1 cellular context compared by ENCODE assay signal in genomic region chr1:150578278-150579109, GRCh38.
TF ChIP-seq lines count a peak whose summit lies in the region.

No MANE protein-coding gene starts in this region.

TF ChIP-seq in H1, 55 proteins besides CTCF, POLR2A, EP300 and RAD21:
- TF ChIP-seq SP1 (IDR thresholded peaks at IDR 0.05; ENCODE audit: low read depth, low read length), result no peak
- TF ChIP-seq ZNF274 (IDR thresholded peaks at IDR 0.05; ENCODE audit: borderline replicate concordance, extremely low read depth, low read length), result no peak
- no peak for TF ChIP-seq CEBPB (IDR thresholded peaks at IDR 0.05; ENCODE audit: low read depth, low read length)
- TF ChIP-seq CTBP2 (IDR thresholded peaks at IDR 0.05; ENCODE audit: borderline replicate concordance, insufficient read depth, insufficient read length, low read length), result no peak
- peak; percentile 61 for TF ChIP-seq TAF7 (optimal IDR thresholded peaks at IDR 0.05; ENCODE audit: borderline replicate concordance, low read depth, low read length)
- no peak for TF ChIP-seq HDAC2 (IDR thresholded peaks at IDR 0.05; ENCODE audit: borderline replicate concordance in 1 of 2, low read depth in 2 of 2, low read length in 2 of 2)
- TF ChIP-seq SRF (IDR thresholded peaks at IDR 0.05; ENCODE audit: low read depth, low read length), result 0 out of 2 replicates have a peak, but pooled peaks have one; percentile 4
- TF ChIP-seq SP4 (IDR thresholded peaks at IDR 0.05; ENCODE audit: low read length), result no peak
- 0 out of 2 replicates have a peak, but pooled peaks have one; percentile 66 for TF ChIP-seq RBBP5 (IDR thresholded peaks at IDR 0.05; ENCODE audit: borderline replicate concordance, low read depth, low read length)
- TF ChIP-seq TEAD4 (IDR thresholded peaks at IDR 0.05; ENCODE audit: low read depth, low read length), result no peak
- no peak for TF ChIP-seq CHD7 (IDR thresholded peaks at IDR 0.05; ENCODE audit: insufficient replicate concordance, low read length)
- peak; percentile 77 for TF ChIP-seq JUND (IDR thresholded peaks at IDR 0.05; ENCODE audit: low read length)
- TF ChIP-seq TBP (IDR thresholded peaks at IDR 0.05; ENCODE audit: low read depth, low read length), result no peak
- no peak for TF ChIP-seq BCL11A (IDR thresholded peaks at IDR 0.05; ENCODE audit: low read depth in 2 of 2, low read length in 2 of 2)
- TF ChIP-seq CHD1 (IDR thresholded peaks at IDR 0.05; ENCODE audit: low read depth, low read length), result no peak; the same call in 1 of the 2 replicates
- TF ChIP-seq GABPA (IDR thresholded peaks at IDR 0.05; ENCODE audit: borderline replicate concordance, insufficient read depth, low read length), result no peak
- no peak for TF ChIP-seq CBX5 (IDR thresholded peaks at IDR 0.05; ENCODE audit: low read depth, low read length)
- peak; percentile 82 for TF ChIP-seq ASH2L (IDR thresholded peaks at IDR 0.05; ENCODE audit: low read length)
- TF ChIP-seq GTF2F1 (IDR thresholded peaks at IDR 0.05; ENCODE audit: borderline replicate concordance, low read depth, low read length), result 0 out of 2 replicates have a peak, but pooled peaks have one; percentile 11
- no peak; the same call in 1 of the 2 replicates for TF ChIP-seq E2F6 (IDR thresholded peaks at IDR 0.05)
- TF ChIP-seq RFX5 (IDR thresholded peaks at IDR 0.05; ENCODE audit: borderline replicate concordance, low read depth, low read length), result no peak
- TF ChIP-seq YY1 (IDR thresholded peaks at IDR 0.05; ENCODE audit: low read depth, low read length), result 0 out of 2 replicates have a peak, but pooled peaks have one; percentile 18
- no peak for TF ChIP-seq JUN (IDR thresholded peaks at IDR 0.05; ENCODE audit: low read depth, low read length)
- TF ChIP-seq HDAC6 (IDR thresholded peaks at IDR 0.05; ENCODE audit: low read depth, low read length), result no peak
- no peak for TF ChIP-seq NRF1 (IDR thresholded peaks at IDR 0.05; ENCODE audit: low read depth, low read length)
- no peak for TF ChIP-seq FOSL1 (IDR thresholded peaks at IDR 0.05; ENCODE audit: insufficient read depth, low read depth, low read length)
- TF ChIP-seq SP2 (IDR thresholded peaks at IDR 0.05; ENCODE audit: low read length), result no peak
- TF ChIP-seq SIRT6 (IDR thresholded peaks at IDR 0.05; ENCODE audit: low read length), result no peak
- TF ChIP-seq CREB1 (IDR thresholded peaks at IDR 0.05), result no peak
- TF ChIP-seq SAP30 (IDR thresholded peaks at IDR 0.05; ENCODE audit: insufficient read depth, insufficient replicate concordance, low read length), result peak; percentile 80
- TF ChIP-seq RNF2 (IDR thresholded peaks at IDR 0.05; ENCODE audit: borderline replicate concordance, low read depth, low read length, missing control alignments, poor library complexity, severe bottlenecking), result no peak
- peak in 1 of 2 experiments; percentile 58; a peak in 1 of 4 replicates for TF ChIP-seq SIN3A (conservative IDR thresholded peaks at IDR 0.05 in 1 of 2, IDR thresholded peaks at IDR 0.05 in 1 of 2; ENCODE audit: low read depth in 1 of 2, low read length in 2 of 2)
- no peak for TF ChIP-seq EGR1 (IDR thresholded peaks at IDR 0.05; ENCODE audit: borderline replicate concordance, low read depth, low read length)
- no peak for TF ChIP-seq SUZ12 (IDR thresholded peaks at IDR 0.05; ENCODE audit: low read length)
- TF ChIP-seq KDM5A (IDR thresholded peaks at IDR 0.05; ENCODE audit: low read length), result no peak
- TF ChIP-seq TAF1 (IDR thresholded peaks at IDR 0.05; ENCODE audit: low read depth, low read length), result no peak
- TF ChIP-seq POLR2AphosphoS5 (IDR thresholded peaks at IDR 0.05; ENCODE audit: low read depth, low read length), result no peak; the same call in none of the 2 replicates
TF ChIP-seq in H1: peak in this region for 9.
